Comparison of ENCODE assay signal across 20 cellular contexts in the genomic region with DNA sequence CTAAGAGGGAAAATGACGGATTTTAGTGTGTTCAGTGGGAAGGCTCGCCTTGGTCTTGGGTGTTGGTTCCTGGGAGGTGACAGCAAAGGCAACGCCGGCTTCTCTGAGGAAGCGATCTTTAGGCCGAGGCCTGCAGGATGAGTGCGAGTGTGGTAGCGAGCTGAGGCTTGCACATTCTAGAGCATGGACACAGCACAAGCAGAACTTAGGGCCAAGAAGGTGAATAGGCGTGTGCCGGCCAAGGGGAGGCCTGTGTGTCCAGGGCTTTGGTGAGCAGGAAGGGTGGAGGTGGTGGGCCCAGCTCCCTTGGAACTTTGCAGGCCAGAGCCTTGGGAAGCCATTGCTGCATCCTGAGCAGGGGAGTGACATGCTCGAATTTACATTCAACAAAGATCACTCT.
DNase-seq lines count a peak whose midpoint lies in the region; ATAC-seq and TF ChIP-seq lines count a peak whose summit lies in the region.
"Had no signal": no experiment of that assay in that cellular context is flagged by ENCODE, and none has a peak within 500 bp of the region (broad histone marks: within the 10 kb centered on the region; RNA-seq: fewer than 3 reads in every experiment).

No MANE protein-coding gene starts in this region.

- POLR2A ChIA-PET in CD8-positive, alpha-beta memory T cell (lab: Charles Lee) = no interaction called here

- H3F3A ChIP-seq in SU-DHL-6 (ENCODE audit: insufficient read depth) = peaks cover 30% of the 10 kb centered on the region

- H3K36me3 Mint-ChIP-seq in CD8-positive, alpha-beta memory T cell = peaks cover 3 to 96% (median 32%) of the 10 kb centered on the region in 3 donors
- H3K36me3 Mint-ChIP-seq in endodermal cell (ENCODE audit: low read depth) (peaks cover 60% of the 10 kb centered on the region), osteocyte (ENCODE audit: unreplicated experiment) (peaks cover 39% of the 10 kb centered on the region)

- peak overlapping the region in 5 of 8 donors; percentile 7 to 80 (median 42) for H3K27ac Mint-ChIP-seq in CD8-positive, alpha-beta memory T cell
- H3K27ac Mint-ChIP-seq in endodermal cell = peak overlapping the region; percentile 26
- H3K27ac Mint-ChIP-seq in osteocyte (ENCODE audit: unreplicated experiment) = no peak overlapping the region

- no peaks in the 10 kb centered on the region for H4K20me1 ChIP-seq in SU-DHL-6 (ENCODE audit: low read depth, low read length)

- no peaks in the 10 kb centered on the region for H3K9me2 ChIP-seq in SU-DHL-6 (replicated peaks; ENCODE audit: insufficient read depth, low read length)

- H3K9ac ChIP-seq in SU-DHL-6 (ENCODE audit: low read length) (no peak overlapping the region), endodermal cell (ENCODE audit: extremely low read depth, low read length, poor library complexity, severe bottlenecking) (no peak overlapping the region)

- H2AFZ ChIP-seq in SU-DHL-6 (ENCODE audit: low read depth, low read length, severe bottlenecking) = no peak overlapping the region

- no peaks in the 10 kb centered on the region for H3K9me3 ChIP-seq in CD8-positive, alpha-beta memory T cell (ENCODE audit: low read length)
- H3K9me3 ChIP-seq in SU-DHL-6 (ENCODE audit: insufficient read depth, low read length) = no peaks in the 10 kb centered on the region
- no peaks in the 10 kb centered on the region for H3K9me3 ChIP-seq in endodermal cell (ENCODE audit: control insufficient read depth, low read length)
- H3K9me3 ChIP-seq: BE2C, HAP-1, SJCRH30 had no signal

- ATAC-seq in GM18511 (IDR thresholded peaks at IDR 0.05; ENCODE audit: unreplicated experiment) (no peak), HG02970 (IDR thresholded peaks at IDR 0.05; ENCODE audit: low FRiP score, unreplicated experiment) (no peak)

- peaks cover 52% of the 10 kb centered on the region for H3K36me3 ChIP-seq in CD8-positive, alpha-beta memory T cell (ENCODE audit: insufficient read depth, low read length)
- H3K36me3 ChIP-seq in SU-DHL-6 (ENCODE audit: low read length) (peaks cover 6% of the 10 kb centered on the region; the same call in 1 of the 2 replicates), endodermal cell (ENCODE audit: control insufficient read depth, insufficient read depth, low read length) (peaks cover 74% of the 10 kb centered on the region)

- H3K27ac ChIP-seq in CD8-positive, alpha-beta memory T cell (ENCODE audit: low read depth, low read length) = no peak overlapping the region
- H3K27ac ChIP-seq in SU-DHL-6 (ENCODE audit: low read depth, low read length) = peak overlapping the region; percentile 87; the same call in 1 of the 2 replicates
- H3K27ac ChIP-seq in endodermal cell (ENCODE audit: low read depth, low read length) = no peak overlapping the region
- H3K27ac ChIP-seq: RWPE1, SJCRH30 had no signal

- no peak overlapping the region for H3K4me2 ChIP-seq in SU-DHL-6 (ENCODE audit: low read depth, low read length, poor library complexity, severe bottlenecking)

- H3K4me3 Mint-ChIP-seq in CD8-positive, alpha-beta memory T cell = no peak overlapping the region
- H3K4me3 Mint-ChIP-seq in endodermal cell = no peak overlapping the region
- no peak overlapping the region for H3K4me3 Mint-ChIP-seq in osteocyte (ENCODE audit: unreplicated experiment)

- CTCF ChIA-PET in CD8-positive, alpha-beta memory T cell (lab: Charles Lee) = no interaction called here

- H3K9me3 Mint-ChIP-seq in CD8-positive, alpha-beta memory T cell = no peaks in the 10 kb centered on the region
- no peaks in the 10 kb centered on the region for H3K9me3 Mint-ChIP-seq in endodermal cell
- no peaks in the 10 kb centered on the region for H3K9me3 Mint-ChIP-seq in osteocyte (ENCODE audit: unreplicated experiment)

- H3K4me3 ChIP-seq in CD8-positive, alpha-beta memory T cell (ENCODE audit: low read length) = no peak overlapping the region
- H3K4me3 ChIP-seq in SU-DHL-6 (ENCODE audit: insufficient read depth, low read length, poor library complexity, severe bottlenecking) (no peak overlapping the region), endodermal cell (ENCODE audit: low read length) (no peak overlapping the region)
- H3K4me3 ChIP-seq: HAP-1, SJCRH30 had no signal

- peaks cover 3 to 9% (median 9%) of the 10 kb centered on the region in 3 donors for H3K4me1 Mint-ChIP-seq in CD8-positive, alpha-beta memory T cell
- H3K4me1 Mint-ChIP-seq in endodermal cell (no peaks in the 10 kb centered on the region), osteocyte (ENCODE audit: unreplicated experiment) (no peaks in the 10 kb centered on the region)

- no peaks in the 10 kb centered on the region for H3K27me3 ChIP-seq in CD8-positive, alpha-beta memory T cell (ENCODE audit: insufficient read depth, low read length, poor library complexity, severe bottlenecking)
- H3K27me3 ChIP-seq in SU-DHL-6 (ENCODE audit: low read length) (no peaks in the 10 kb centered on the region), endodermal cell (ENCODE audit: control insufficient read depth, insufficient read depth, low read length, poor library complexity, severe bottlenecking) (no peaks in the 10 kb centered on the region)
- H3K27me3 ChIP-seq: BE2C, SJCRH30 had no signal

- 97 to 98% methylated on average over 11 of the region's 11 CpGs for WGBS in endodermal cell (ENCODE audit: insufficient coverage in 1 of 2, insufficient read length in 1 of 2), 2 experiments

- peaks cover 0 to 1% of the 10 kb centered on the region in 2 donors for H3K27me3 Mint-ChIP-seq in CD8-positive, alpha-beta memory T cell
- H3K27me3 Mint-ChIP-seq in endodermal cell (ENCODE audit: insufficient read depth) = no peaks in the 10 kb centered on the region
- H3K27me3 Mint-ChIP-seq in osteocyte (ENCODE audit: unreplicated experiment) = no peaks in the 10 kb centered on the region

- no peaks in the 10 kb centered on the region for H3K4me1 ChIP-seq in CD8-positive, alpha-beta memory T cell (ENCODE audit: insufficient read depth, low read length)
- no peaks in the 10 kb centered on the region for H3K4me1 ChIP-seq in endodermal cell (ENCODE audit: control insufficient read depth, insufficient read depth, low read length)
- H3K4me1 ChIP-seq: BE2C, HAP-1, SJCRH30 had no signal

- no peaks in the 10 kb centered on the region for H3K79me2 ChIP-seq in SU-DHL-6 (ENCODE audit: insufficient read depth, low read length)

- DNase-seq in CD8-positive, alpha-beta memory T cell = no peak
- no peak for DNase-seq in endodermal cell
- DNase-seq in osteocyte (ENCODE audit: extremely low spot score, unreplicated experiment) = peak; percentile 66
- no peak for DNase-seq in COLO829 (ENCODE audit: low spot score)
- DNase-seq in NOMO-1 treated with dmso at 0.1 percent for 144 hours (lab: John Stamatoyannopoulos, UW; ENCODE audit: unreplicated experiment) = no peak
- DNase-seq: ACHN; BE2C; COR-L47; DMS153; EL; IMR-90; NCI-H1092; NCI-H2227 treated with DMSO at 0.1 percent for 48 hours; NK-92 treated with Interleukin-12 subunit alpha and Interleukin-12 subunit beta, amount 100 ng/mL, for 24 hours; SJCRH30 had no signal

- TF ChIP-seq CTCF in SU-DHL-6 (IDR thresholded peaks at IDR 0.05; ENCODE audit: insufficient read depth, low read length, poor library complexity, severe bottlenecking) = no peak
- TF ChIP-seq CTCF in endodermal cell (conservative IDR thresholded peaks at IDR 0.05) = no peak
- no peak for TF ChIP-seq CTCF in osteocyte (IDR thresholded peaks at IDR 0.05)
